8 cellular contexts compared by ENCODE assay signal in the genomic region with DNA sequence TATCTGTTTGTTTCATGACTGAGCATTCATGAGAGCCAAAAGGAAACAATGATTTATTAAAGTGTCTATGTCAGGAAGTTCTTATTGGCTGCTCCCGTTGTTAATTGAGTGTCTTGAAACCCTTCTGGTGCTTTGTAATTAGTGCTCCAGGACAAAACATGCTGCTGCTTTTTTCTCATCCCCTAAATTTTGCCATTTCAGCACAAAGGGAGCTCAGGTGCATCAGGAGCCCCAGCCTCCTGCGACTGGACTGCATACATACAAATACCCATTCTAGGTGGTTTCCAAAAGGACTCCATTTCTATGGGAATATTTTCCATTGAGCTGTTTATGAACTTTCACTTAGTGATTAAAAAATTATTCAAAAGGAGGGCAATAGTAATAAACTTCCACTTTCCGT.
"Had no signal": no experiment of that assay in that cellular context is flagged by ENCODE, and none has a peak within 500 bp of the region (broad histone marks: within the 10 kb centered on the region; RNA-seq: fewer than 3 reads in every experiment).

No MANE protein-coding gene starts in this region.

- H3K27ac ChIP-seq: HL-60 had no signal

- H3K27ac Mint-ChIP-seq: GM23338, H9, IgD-negative memory B cell had no signal

- ATAC-seq: GM23338 had no signal

- H3K4me3 ChIP-seq: GM23338 had no signal

- H2AFZ ChIP-seq: GM23338 had no signal

- H3K4me1 Mint-ChIP-seq: GM23338 had no signal

- H3K4me2 ChIP-seq: GM23338 had no signal

- H3K27me3 Mint-ChIP-seq: IgD-negative memory B cell had no signal

- DNase-seq: H9, HCEC 1CT, KBM-7 had no signal

- H3K36me3 Mint-ChIP-seq: IgD-negative memory B cell had no signal

- H3K4me3 Mint-ChIP-seq: GM23338, H9, IgD-negative memory B cell had no signal

- FAIRE-seq: H1, H54 had no signal
